ENCODE assay signal across 11 cellular contexts in the genomic region with DNA sequence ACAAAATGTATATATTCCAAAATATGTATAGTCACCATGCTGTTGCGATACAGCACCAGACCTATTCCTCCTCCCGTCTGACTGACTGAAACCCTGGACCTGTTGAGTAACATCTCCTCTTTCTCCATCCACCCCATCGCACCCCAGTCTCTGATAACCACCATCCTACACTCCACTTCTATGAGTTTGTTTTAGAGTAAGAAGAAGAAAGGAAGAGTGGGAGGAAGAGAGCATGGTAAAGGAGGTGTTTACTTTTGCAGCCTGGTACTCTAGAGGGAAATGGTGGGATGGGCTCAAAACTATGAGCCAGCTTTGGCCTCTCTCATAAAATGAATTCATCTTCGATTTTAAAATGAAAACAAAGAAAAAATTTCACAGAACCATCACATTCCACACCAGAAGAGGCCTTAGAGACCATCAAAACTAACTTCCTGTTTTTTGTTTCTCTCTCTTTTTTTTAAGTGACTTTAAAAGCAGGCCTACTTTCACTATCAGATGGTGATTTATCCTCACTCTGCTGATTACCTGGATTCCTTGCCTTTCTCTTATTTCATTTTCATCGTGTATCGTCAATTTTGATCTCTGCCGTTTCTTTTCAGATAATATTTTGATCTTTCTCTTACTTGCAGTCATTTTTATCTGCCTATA. TPM values are rescaled to one million over a fixed set of nuclear protein-coding genes. Genes with fewer than 3 reads are reported as not detected.
DNase-seq lines count a peak whose midpoint lies in the region; ATAC-seq and TF ChIP-seq lines count a peak whose summit lies in the region.
"Had no signal": no experiment of that assay in that cellular context is flagged by ENCODE, and none has a peak within 500 bp of the region (broad histone marks: within the 10 kb centered on the region; RNA-seq: fewer than 3 reads in every experiment).

No MANE protein-coding gene starts in this region.

- peak overlapping the region in 3 of 4 donors; percentile 27 to 43 (median 31) for H3K27ac ChIP-seq in tibial nerve
- H3K27ac ChIP-seq in WERI-Rb-1: no peak overlapping the region
- H3K27ac ChIP-seq: C4-2B, foreskin keratinocyte had no signal

- H3K9me3 Mint-ChIP-seq in activated naive CD4-positive, alpha-beta T cell treated with anti-CD3 and anti-CD28 coated beads, Interleukin-2, amount 10 ng/mL, durations not matched to agents 7 days and 5 days: peaks cover 5% of the 10 kb centered on the region

- ATAC-seq in HG03108 (IDR thresholded peaks at IDR 0.05; ENCODE audit: unreplicated experiment) (peak; percentile 61), T-helper 17 cell (peak; percentile 63)
- ATAC-seq: foreskin keratinocyte had no signal

- no peaks in the 10 kb centered on the region for H3K27me3 Mint-ChIP-seq in activated naive CD4-positive, alpha-beta T cell treated with anti-CD3 and anti-CD28 coated beads, Interleukin-2, amount 10 ng/mL, durations not matched to agents 7 days and 5 days
- no peaks in the 10 kb centered on the region for H3K27me3 Mint-ChIP-seq in T-helper 17 cell

- H3K27ac Mint-ChIP-seq in activated naive CD4-positive, alpha-beta T cell treated with anti-CD3 and anti-CD28 coated beads, Interleukin-2, amount 10 ng/mL, durations not matched to agents 7 days and 5 days: peak overlapping the region; percentile 87
- H3K27ac Mint-ChIP-seq in T-helper 17 cell: peak overlapping the region; percentile 98

- H3K4me3 ChIP-seq in tibial nerve: no peak overlapping the region
- H3K4me3 ChIP-seq in WERI-Rb-1 (ENCODE audit: low read depth, low read length): no peak overlapping the region

- H3K4me1 ChIP-seq in tibial nerve: peaks cover 0 to 15% (median 1%) of the 10 kb centered on the region in 4 donors
- H3K4me1 ChIP-seq: foreskin keratinocyte had no signal

- DNase-seq in activated naive CD4-positive, alpha-beta T cell treated with anti-CD3 and anti-CD28 coated beads, Interleukin-2, amount 10 ng/mL, durations not matched to agents 7 days and 5 days: no peak
- no peak for DNase-seq in activated naive CD4-positive, alpha-beta T cell treated with anti-CD3 and anti-CD28 coated beads, Interleukin-2, amount 50 U/mL, for 16 hours
- DNase-seq in T-helper 17 cell: no peak
- no peak for DNase-seq in tibial nerve (ENCODE audit: low spot score in 2 of 2)
- no peak for DNase-seq in A172 (ENCODE audit: low spot score)
- DNase-seq in WERI-Rb-1: no peak
- no peak for DNase-seq in ACHN
- DNase-seq: activated effector memory CD4-positive, alpha-beta T cell treated with anti-CD3 and anti-CD28 coated beads, Interleukin-2, amount 50 U/mL, for 16 hours; foreskin keratinocyte had no signal

- TF ChIP-seq CTCF in tibial nerve (IDR thresholded peaks at IDR 0.05) (no peak), WERI-Rb-1 (IDR thresholded peaks at IDR 0.05; ENCODE audit: low read depth, low read length) (no peak)

- H3K36me3 ChIP-seq in tibial nerve: no peaks in the 10 kb centered on the region
- no peaks in the 10 kb centered on the region for H3K36me3 ChIP-seq in WERI-Rb-1

- WGBS in tibial nerve, 2 donors: 65 to 70% methylated on average over 7 of the region's 7 CpGs

- peaks cover 18% of the 10 kb centered on the region for H3K4me1 Mint-ChIP-seq in activated naive CD4-positive, alpha-beta T cell treated with anti-CD3 and anti-CD28 coated beads, Interleukin-2, amount 10 ng/mL, durations not matched to agents 7 days and 5 days
- peaks cover 15% of the 10 kb centered on the region for H3K4me1 Mint-ChIP-seq in T-helper 17 cell

- CTCF ChIA-PET in activated naive CD4-positive, alpha-beta T cell treated with anti-CD3 and anti-CD28 coated beads, Interleukin-2, amount 10 ng/mL, durations not matched to agents 7 days and 5 days (lab: Charles Lee): interaction anchor here (0.8 to 1.7 kb wide), 4 partner anchors 9 to 47 kb away, joined by 3 to 9 read pairs (median 6); no protein-coding TSS in a partner anchor

- in situ Hi-C loops in ACHN (cut with HindIII; ENCODE audit: low pct_ligation_motif_present, low pct_unique_long_range_greater_than_20kb, low sequenced_read_pairs): no loop called here

- no peaks in the 10 kb centered on the region for H3K27me3 ChIP-seq in tibial nerve
- no peaks in the 10 kb centered on the region for H3K27me3 ChIP-seq in WERI-Rb-1 (ENCODE audit: insufficient read depth, low read depth, severe bottlenecking)

- no peak for TF ChIP-seq EP300 in tibial nerve (IDR thresholded peaks at IDR 0.05)

- H3K9me3 ChIP-seq in T-helper 17 cell (ENCODE audit: control insufficient read depth, low read length, poor library complexity, severe bottlenecking): no peaks in the 10 kb centered on the region
- no peaks in the 10 kb centered on the region for H3K9me3 ChIP-seq in tibial nerve
- no peaks in the 10 kb centered on the region for H3K9me3 ChIP-seq in WERI-Rb-1 (ENCODE audit: severe bottlenecking)

- TF ChIP-seq POLR2A in tibial nerve (IDR thresholded peaks at IDR 0.05): no peak

- H3K4me3 Mint-ChIP-seq in activated naive CD4-positive, alpha-beta T cell treated with anti-CD3 and anti-CD28 coated beads, Interleukin-2, amount 10 ng/mL, durations not matched to agents 7 days and 5 days: peak overlapping the region; percentile 14
- H3K4me3 Mint-ChIP-seq in T-helper 17 cell: peak overlapping the region; percentile 84

- H3K36me3 Mint-ChIP-seq in activated naive CD4-positive, alpha-beta T cell treated with anti-CD3 and anti-CD28 coated beads, Interleukin-2, amount 10 ng/mL, durations not matched to agents 7 days and 5 days: peaks cover 3% of the 10 kb centered on the region
- H3K36me3 Mint-ChIP-seq in T-helper 17 cell (ENCODE audit: low read depth): no peaks in the 10 kb centered on the region

RNA-seq across cellular contexts. Expression of a gene that starts 16.8 kb away (rescaled TPM):
- total RNA-seq in T-helper 17 cell: 1 to 10 TPM; 7.8 to 8.3 TPM
- 10 to 100 TPM; 24.9 to 49.6 (median 33.6) TPM for total RNA-seq in tibial nerve
- 88.9 and 95.2 TPM in 2 replicates for total RNA-seq in A172 (2014; rRNA removed; shearing (Covaris generic))
